ENCODE assay signal across 7 cellular contexts in genomic region chr9:86634501-86634900, GRCh38.
"Had no signal": no experiment of that assay in that cellular context is flagged by ENCODE, and none has a peak within 500 bp of the region (broad histone marks: within the 10 kb centered on the region; RNA-seq: fewer than 3 reads in every experiment).

No MANE protein-coding gene starts in this region.

- H3K27ac ChIP-seq: HL-60 had no signal

- H3K27ac Mint-ChIP-seq: IgD-negative memory B cell had no signal

- H3K36me3 Mint-ChIP-seq: IgD-negative memory B cell had no signal

- H3K4me3 ChIP-seq: K562 had no signal

- H3K4me1 Mint-ChIP-seq: IgD-negative memory B cell had no signal

- ATAC-seq: HepG2, K562 had no signal

- H3K4me3 Mint-ChIP-seq: IgD-negative memory B cell had no signal

- DNase-seq: IMR-90, KBM-7, KG1 had no signal
